1 cellular context compared by ENCODE assay signal in genomic region chr17:5794881-5795486, GRCh38.
TF ChIP-seq lines count a peak whose summit lies in the region.

No MANE protein-coding gene starts in this region.

TF ChIP-seq in HepG2, 621 proteins besides CTCF, POLR2A, EP300 and RAD21 (continued from another document):
- TF ChIP-seq MAFK (conservative IDR thresholded peaks at IDR 0.05 in 1 of 2, IDR thresholded peaks at IDR 0.05 in 1 of 2; ENCODE audit: low read length in 2 of 2) (peak; percentile 25 to 54; a peak in 2 of 4 replicates), SRSF9 (IDR thresholded peaks at IDR 0.05; ENCODE audit: borderline replicate concordance, insufficient read depth, low read depth, low read length, poor library complexity, severe bottlenecking) (no peak)
